In the genomic region with DNA sequence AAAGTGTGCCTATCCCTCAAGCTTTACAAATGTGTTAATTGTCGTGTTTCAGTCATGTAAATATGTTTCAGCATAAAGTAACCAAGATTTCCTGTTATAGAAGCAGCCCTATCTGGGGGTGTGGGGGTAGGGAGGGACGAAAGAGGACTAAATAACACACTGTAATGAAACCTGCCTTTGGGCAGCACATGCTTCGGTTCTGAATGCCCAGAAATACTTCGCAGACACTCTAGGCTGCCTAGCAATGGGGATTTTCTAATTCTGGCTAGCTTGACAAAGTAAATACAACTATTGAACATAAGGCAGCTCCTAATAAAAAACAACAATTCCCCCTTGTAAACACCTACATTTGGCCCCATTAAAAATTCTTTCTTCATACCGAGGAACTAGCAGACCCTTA, we compare ENCODE assay signal across 20 cellular contexts. TPM values are rescaled to one million over a fixed set of nuclear protein-coding genes. Genes with fewer than 3 reads are reported as not detected.
DNase-seq lines count a peak whose midpoint lies in the region; ATAC-seq and TF ChIP-seq lines count a peak whose summit lies in the region.
"Had no signal": no experiment of that assay in that cellular context is flagged by ENCODE, and none has a peak within 500 bp of the region (broad histone marks: within the 10 kb centered on the region; RNA-seq: fewer than 3 reads in every experiment).

No MANE protein-coding gene starts in this region.

- peaks cover 8% of the 10 kb centered on the region for H3K79me2 ChIP-seq in neural progenitor cell (ENCODE audit: low read depth)

- 87 to 91% (median 90%) methylated on average over 5 of the region's 5 CpGs for WGBS in heart left ventricle, 4 donors

- no peak for ATAC-seq in lower lobe of right lung
- ATAC-seq in heart left ventricle: no peak
- ATAC-seq: CD8-positive, alpha-beta T cell had no signal

- H3K27ac ChIP-seq in cingulate gyrus (ENCODE audit: low read depth, low read length) (peak overlapping the region; percentile 30), neural progenitor cell (peak overlapping the region; percentile 35), lower lobe of right lung (no peak overlapping the region), heart left ventricle (no peak overlapping the region)
- H3K27ac ChIP-seq: BLaER1 treated with 17β-estradiol and CSF1 and Interleukin-3, amounts not matched to agents 10 nM and 100 nM; HL-60; SK-N-MC had no signal

- DNase-seq in G401 (ENCODE audit: low spot score): peak; percentile 87
- DNase-seq in NCI-H446 treated with DMSO at 0.1 percent for 48 hours (lab: John Stamatoyannopoulos, UW): peak; percentile 62
- no peak for DNase-seq in neural progenitor cell (ENCODE audit: low spot score)
- DNase-seq in GM10266 (ENCODE audit: extremely low spot score): no peak
- no peak for DNase-seq in GM19238 (ENCODE audit: insufficient read length, low spot score)
- DNase-seq in lower lobe of right lung: no peak
- no peak for DNase-seq in heart left ventricle
- DNase-seq: Calu3; CD8-positive, alpha-beta T cell; DMS53; H7; IMR-90; NCI-H1694 treated with DMSO at 0.1 percent for 48 hours; NCI-H524; NK-92 treated with Interleukin-12 subunit alpha and Interleukin-12 subunit beta, amount 100 ng/mL, for 24 hours; Right ventricle myocardium superior had no signal

- peaks cover 7% of the 10 kb centered on the region for H3K36me3 Mint-ChIP-seq in neural progenitor cell

- H3K4me2 ChIP-seq in neural progenitor cell: peak overlapping the region; percentile 15
- H3K4me2 ChIP-seq: BLaER1 treated with 17β-estradiol and CSF1 and Interleukin-3, amounts not matched to agents 10 nM and 100 nM had no signal

- no peaks in the 10 kb centered on the region for H3K9me3 ChIP-seq in neural progenitor cell (ENCODE audit: low read depth)
- no peaks in the 10 kb centered on the region for H3K9me3 ChIP-seq in lower lobe of right lung
- H3K9me3 ChIP-seq in heart left ventricle: no peaks in the 10 kb centered on the region
- H3K9me3 ChIP-seq: BLaER1 treated with 17β-estradiol and CSF1 and Interleukin-3, amounts not matched to agents 10 nM and 100 nM had no signal

- TF ChIP-seq CTCF in neural progenitor cell (IDR thresholded peaks at IDR 0.05) (no peak), GM10266 (IDR thresholded peaks at IDR 0.05; ENCODE audit: control insufficient read depth, insufficient read depth, low read depth, missing control alignments) (no peak), lower lobe of right lung (IDR thresholded peaks at IDR 0.05) (no peak), heart left ventricle (IDR thresholded peaks at IDR 0.05) (no peak)

- H3K9me3 Mint-ChIP-seq in neural progenitor cell: no peaks in the 10 kb centered on the region
- H3K9me3 Mint-ChIP-seq: CD8-positive, alpha-beta T cell had no signal

- H3K27me3 ChIP-seq in neural progenitor cell (no peaks in the 10 kb centered on the region), lower lobe of right lung (ENCODE audit: low read depth) (no peaks in the 10 kb centered on the region), heart left ventricle (peaks cover 0 to 4% (median 0%) of the 10 kb centered on the region in 9 donors)
- H3K27me3 ChIP-seq: BLaER1 treated with 17β-estradiol and CSF1 and Interleukin-3, amounts not matched to agents 10 nM and 100 nM had no signal

- H3K27me3 Mint-ChIP-seq in neural progenitor cell (ENCODE audit: insufficient read depth, low read depth): no peaks in the 10 kb centered on the region

- H3K4me1 ChIP-seq in neural progenitor cell (peaks cover 76% of the 10 kb centered on the region), lower lobe of right lung (no peaks in the 10 kb centered on the region), heart left ventricle (no peaks in the 10 kb centered on the region)
- H3K4me1 ChIP-seq: BLaER1 treated with 17β-estradiol and CSF1 and Interleukin-3, amounts not matched to agents 10 nM and 100 nM had no signal

- peaks cover 55% of the 10 kb centered on the region for H3K4me1 Mint-ChIP-seq in neural progenitor cell

- H3K4me3 ChIP-seq in neural progenitor cell: no peak overlapping the region
- H3K4me3 ChIP-seq in lower lobe of right lung: no peak overlapping the region
- no peak overlapping the region for H3K4me3 ChIP-seq in heart left ventricle
- H3K4me3 ChIP-seq: BLaER1 treated with 17β-estradiol and CSF1 and Interleukin-3, amounts not matched to agents 10 nM and 100 nM; SK-N-MC had no signal

- H3K36me3 ChIP-seq in neural progenitor cell: no peaks in the 10 kb centered on the region
- no peaks in the 10 kb centered on the region for H3K36me3 ChIP-seq in lower lobe of right lung
- no peaks in the 10 kb centered on the region for H3K36me3 ChIP-seq in heart left ventricle

- intact Hi-C loops in lower lobe of right lung (cut with DNase I): no loop called here
- intact Hi-C loops in heart left ventricle (cut with DNase I): no loop called here

- H4K20me1 ChIP-seq in neural progenitor cell (ENCODE audit: low read depth): no peaks in the 10 kb centered on the region
- H4K20me1 ChIP-seq: BLaER1 treated with 17β-estradiol and CSF1 and Interleukin-3, amounts not matched to agents 10 nM and 100 nM had no signal

- in situ Hi-C loops in G401 (cut with HindIII; ENCODE audit: low sequenced_read_pairs): no loop called here

- H3K9ac ChIP-seq in neural progenitor cell: no peak overlapping the region
- H3K9ac ChIP-seq: BLaER1 treated with 17β-estradiol and CSF1 and Interleukin-3, amounts not matched to agents 10 nM and 100 nM had no signal

- no peak overlapping the region for H3K4me3 Mint-ChIP-seq in neural progenitor cell
- H3K4me3 Mint-ChIP-seq: CD8-positive, alpha-beta T cell had no signal

- H2AFZ ChIP-seq in neural progenitor cell (replicated peaks): no peak overlapping the region

- no peak for TF ChIP-seq POLR2A in heart left ventricle (IDR thresholded peaks at IDR 0.05)

- H3F3A ChIP-seq in neural progenitor cell (ENCODE audit: low read depth): peaks cover 49% of the 10 kb centered on the region

- peak overlapping the region; percentile 36 for H3K27ac Mint-ChIP-seq in neural progenitor cell
- H3K27ac Mint-ChIP-seq: CD8-positive, alpha-beta T cell had no signal

RNA-seq across cellular contexts. Expression of gene PAX6, which starts 42.4 kb away (rescaled TPM):
- total RNA-seq in G401 (2014; rRNA removed; shearing (Covaris generic)): 2.7 and 3.8 TPM in 2 replicates
- total RNA-seq in neural progenitor cell (ENCODE audit: low replicate concordance) (190 and 215 TPM in 2 replicates), lower lobe of right lung (not detected), heart left ventricle (under 1 TPM in 3 of 9 donors, not detected in 6; 0.09 to 0.50 (median 0.27) TPM)
- not detected for polyA plus RNA-seq in heart left ventricle
- total RNA-seq: CD8-positive, alpha-beta T cell; IMR-90; Right ventricle myocardium superior had no signal
- polyA plus RNA-seq: IMR-90 had no signal

Comparison
In these comparisons a context has a peak if more than half of its experiments do, and no peak if none do; other contexts are left out.
1. DNase-seq: peak in G401 (single experiment) and NCI-H446 treated with DMSO at 0.1 percent for 48 hours (single experiment); none in neural progenitor cell (single experiment), GM10266 (single experiment), GM19238 (single experiment), lower lobe of right lung (single experiment) and heart left ventricle (0 of 5).
2. H3K27ac ChIP-seq: peak in cingulate gyrus (single experiment) and neural progenitor cell (single experiment); none in lower lobe of right lung (single experiment) and heart left ventricle (0 of 12).
3. RNA of gene PAX6, which starts 42.4 kb away (total RNA-seq): 190 to 215 TPM in neural progenitor cell; 2.7 to 3.8 TPM in G401, not detected in lower lobe of right lung (single experiment) and 0.09 to 0.50 TPM in heart left ventricle; every median in the first group is over 10 times any median in the second.